In genomic region chr2:127701193-127701650, GRCh38 we compare ENCODE assay signal across 8 cellular contexts. TPM values are rescaled to one million over a fixed set of nuclear protein-coding genes. Genes with fewer than 3 reads are reported as not detected.
DNase-seq lines count a peak whose midpoint lies in the region; ATAC-seq and TF ChIP-seq lines count a peak whose summit lies in the region.

SFT2D3 (plus strand) TSS chr2:127701497; CDS start chr2:127701529, 32 bp downstream.

- peak within 1 kb of the TSS; percentile 93 for H3K4me3 Mint-ChIP-seq in T-helper 2 cell treated with Interferon-gamma antibody and Interleukin-4, amounts not matched to agents 5 μg/mL and 100 μg/mL, for 36 hours

- H3K27ac ChIP-seq in ascending aorta (peak within 1 kb of the TSS; percentile 90 to 93), hepatocyte (peak within 1 kb of the TSS; percentile 99), aorta (ENCODE audit: low read depth in 1 of 2, low read length in 2 of 2) (peak within 1 kb of the TSS; percentile 80 to 99)

- peak within 1 kb of the TSS; percentile 63 for H2AFZ ChIP-seq in hepatocyte

- H3K9me3 ChIP-seq in ascending aorta (no peaks in the 10 kb centered on the region), hepatocyte (ENCODE audit: low read depth) (no peaks in the 10 kb centered on the region), aorta (ENCODE audit: control insufficient read depth, low read length) (no peaks in the 10 kb centered on the region)

- peak within 1 kb of the TSS; percentile 81 for H3K4me2 ChIP-seq in hepatocyte

- ATAC-seq in GM18511 (IDR thresholded peaks at IDR 0.05; ENCODE audit: unreplicated experiment) (peak; percentile 76), HG02981 (IDR thresholded peaks at IDR 0.05; ENCODE audit: unreplicated experiment) (peak; percentile 69), aorta (ENCODE audit: low FRiP score) (peak; percentile 93)

- H3K4me3 ChIP-seq in ascending aorta (peak within 1 kb of the TSS; percentile 81 to 86), hepatocyte (peak within 1 kb of the TSS; percentile 65), aorta (ENCODE audit: low read length in 2 of 2) (peak within 1 kb of the TSS; percentile 87 to 89)

- peaks cover 39% of the 10 kb centered on the region for H3K36me3 Mint-ChIP-seq in T-helper 2 cell treated with Interferon-gamma antibody and Interleukin-4, amounts not matched to agents 5 μg/mL and 100 μg/mL, for 36 hours (ENCODE audit: low read depth)

- DNase-seq in NCI-H1930 (lab: John Stamatoyannopoulos, UW) = peak; percentile 77 to 88
- DNase-seq in T-helper 2 cell treated with Interferon-gamma antibody and Interleukin-4, amounts not matched to agents 5 μg/mL and 100 μg/mL, for 36 hours (ENCODE audit: low spot score) = peak; percentile 91
- peak; percentile 52 to 95 for DNase-seq in ascending aorta (ENCODE audit: low spot score in 2 of 2)
- peak; percentile 95 for DNase-seq in hepatocyte (ENCODE audit: low spot score)
- DNase-seq in renal cortical epithelial cell (ENCODE audit: low read depth) = peak; percentile 79
- peak; percentile 96 to 98 for DNase-seq in aorta

- H3K79me2 ChIP-seq in hepatocyte = peaks cover 26% of the 10 kb centered on the region

- peaks cover 5 to 6% of the 10 kb centered on the region in 2 donors for H3K36me3 ChIP-seq in ascending aorta
- H3K36me3 ChIP-seq in hepatocyte (replicated peaks; ENCODE audit: insufficient read depth, low read depth) = no peaks in the 10 kb centered on the region
- no peaks in the 10 kb centered on the region for H3K36me3 ChIP-seq in aorta (ENCODE audit: control insufficient read depth in 1 of 2, insufficient read depth in 2 of 2, low read length in 1 of 2)

- no peaks in the 10 kb centered on the region for H3K27me3 Mint-ChIP-seq in T-helper 2 cell treated with Interferon-gamma antibody and Interleukin-4, amounts not matched to agents 5 μg/mL and 100 μg/mL, for 36 hours (ENCODE audit: low read depth)

- H3K9me3 Mint-ChIP-seq in T-helper 2 cell treated with Interferon-gamma antibody and Interleukin-4, amounts not matched to agents 5 μg/mL and 100 μg/mL, for 36 hours = no peaks in the 10 kb centered on the region

- H3K9me2 ChIP-seq in hepatocyte (replicated peaks; ENCODE audit: insufficient read depth) = no peaks in the 10 kb centered on the region

- intact Hi-C loops in ascending aorta (cut with DNase I) (loop anchor here (2.0 to 5.0 kb wide), 3 partner anchors 109 to 192 kb away; partner anchors contain the start of gene IWS1), aorta (cut with DNase I) (no loop called here)

- H3K4me1 Mint-ChIP-seq in T-helper 2 cell treated with Interferon-gamma antibody and Interleukin-4, amounts not matched to agents 5 μg/mL and 100 μg/mL, for 36 hours (ENCODE audit: low read depth) = peaks cover 29% of the 10 kb centered on the region

- peaks cover 10% of the 10 kb centered on the region for H4K20me1 ChIP-seq in hepatocyte (ENCODE audit: insufficient read depth, poor library complexity, severe bottlenecking)

- TF ChIP-seq CTCF in ascending aorta (IDR thresholded peaks at IDR 0.05) (no peak), hepatocyte (IDR thresholded peaks at IDR 0.05; ENCODE audit: poor library complexity) (no peak)

- 2% methylated on average over 38 of the region's 44 CpGs for WGBS in hepatocyte (ENCODE audit: low lambda C conversion rate, missing lambda C conversion rate)
- 0% methylated on average over 28 to 44 of the region's 44 CpGs for WGBS in aorta, 2 donors

- peaks cover 0 to 22% of the 10 kb centered on the region in 2 donors for H3K4me1 ChIP-seq in ascending aorta
- peaks cover 19% of the 10 kb centered on the region for H3K4me1 ChIP-seq in hepatocyte (ENCODE audit: insufficient read depth)
- no peaks in the 10 kb centered on the region for H3K4me1 ChIP-seq in aorta (ENCODE audit: control insufficient read depth in 1 of 2, insufficient read depth in 2 of 2, low read length in 2 of 2)

- H3K27ac Mint-ChIP-seq in T-helper 2 cell treated with Interferon-gamma antibody and Interleukin-4, amounts not matched to agents 5 μg/mL and 100 μg/mL, for 36 hours = peak within 1 kb of the TSS; percentile 97

- H3K27me3 ChIP-seq in ascending aorta = no peaks in the 10 kb centered on the region
- H3K27me3 ChIP-seq in hepatocyte = no peaks in the 10 kb centered on the region
- no peaks in the 10 kb centered on the region for H3K27me3 ChIP-seq in aorta (ENCODE audit: control insufficient read depth in 1 of 2, insufficient read depth in 2 of 2, low read length in 1 of 2)

RNA-seq across cellular contexts. Expression of gene SFT2D3, which starts in this region (rescaled TPM):
- total RNA-seq in ascending aorta (8.3 TPM), hepatocyte (10.2 and 10.7 TPM in 2 replicates), renal cortical epithelial cell (5.4 and 9.2 TPM in 2 replicates), aorta (1 to 10 TPM; 3.8 to 4.9 TPM)
- polyA plus RNA-seq in hepatocyte (1.6 TPM in 1 of 2 replicates, not detected in the other), aorta (1 to 10 TPM; 3.3 to 4.2 TPM)

Comparison
In these comparisons a context has a peak if more than half of its experiments do, and no peak if none do; other contexts are left out.
1. Peak in every context shown above with its lines: DNase-seq, ATAC-seq, H3K4me3 ChIP-seq and H3K27ac ChIP-seq.